Comparison of ENCODE assay signal across 13 cellular contexts in genomic region chr15:42456539-42456938, GRCh38. TPM values are rescaled to one million over a fixed set of nuclear protein-coding genes. Genes with fewer than 3 reads are reported as not detected.
A peak's percentile ranks its signal among the peaks of the same experiment; 100 is the strongest.
DNase-seq lines count a peak whose midpoint lies in the region; TF ChIP-seq lines count a peak whose summit lies in the region.
"Had no signal": no experiment of that assay in that cellular context is flagged by ENCODE, and none has a peak within 500 bp of the region (broad histone marks: within the 10 kb centered on the region; RNA-seq: fewer than 3 reads in every experiment).

No MANE protein-coding gene starts in this region.

- TF ChIP-seq CTCF in A673 (conservative IDR thresholded peaks at IDR 0.05; ENCODE audit: low read depth, low read length) (no peak), fibroblast of mammary gland (conservative IDR thresholded peaks at IDR 0.05; ENCODE audit: control insufficient read depth, insufficient read depth, low read depth, low read length) (no peak), prostate gland (IDR thresholded peaks at IDR 0.05) (no peak), RWPE1 (conservative IDR thresholded peaks at IDR 0.05; ENCODE audit: low read depth) (no peak)

- H3K27me3 ChIP-seq in A673 (replicated peaks; ENCODE audit: insufficient read depth, low read depth, low read length, poor library complexity) (no peaks in the 10 kb centered on the region), prostate gland (replicated peaks; ENCODE audit: insufficient read depth) (no peaks in the 10 kb centered on the region)

- H3K9me3 ChIP-seq in A673 (ENCODE audit: low read depth, low read length, poor library complexity, severe bottlenecking) (no peaks in the 10 kb centered on the region), SK-N-MC (ENCODE audit: low read depth, low read length) (no peaks in the 10 kb centered on the region), prostate gland (no peaks in the 10 kb centered on the region)

- H3K4me3 ChIP-seq in A673 (ENCODE audit: low read depth, low read length, poor library complexity, severe bottlenecking) = peak overlapping the region; percentile 27
- H3K4me3 ChIP-seq in SK-N-MC = peak overlapping the region; percentile 73
- peak overlapping the region; percentile 34 for H3K4me3 ChIP-seq in fibroblast of mammary gland (ENCODE audit: control insufficient read depth, low read depth, low read length)
- H3K4me3 ChIP-seq in prostate gland = no peak overlapping the region

- H3K36me3 ChIP-seq in A673 (ENCODE audit: insufficient read depth, low read length, poor library complexity, severe bottlenecking) (peaks cover 8% of the 10 kb centered on the region), SK-N-MC (ENCODE audit: insufficient read depth, low read length) (peaks cover 3% of the 10 kb centered on the region; the same call in 1 of the 2 replicates), prostate gland (no peaks in the 10 kb centered on the region)

- BruUV-seq in A673 (replicated peaks; lab: Mats Ljungman, UMichigan) = no TSS peak

- POLR2A ChIA-PET in A673 (lab: Charles Lee; ENCODE audit: low non-redundant PET) (no interaction called here), HEK293T (lab: Yijun Ruan, JAX) (no interaction called here), RWPE1 (lab: Yijun Ruan, JAX; ENCODE audit: low non-redundant PET) (no interaction called here)

- TF ChIP-seq POLR2A in prostate gland (IDR thresholded peaks at IDR 0.05) = no peak

- no peak overlapping the region for H3K9ac ChIP-seq in SK-N-MC (ENCODE audit: insufficient read length)

- DNase-seq in A673 (ENCODE audit: low spot score) = no peak
- no peak for DNase-seq in SK-N-MC (ENCODE audit: low read depth, low spot score)
- no peak for DNase-seq in fibroblast of mammary gland (ENCODE audit: low read depth)
- no peak for DNase-seq in prostate gland (ENCODE audit: low spot score)
- no peak for DNase-seq in HEK293T (ENCODE audit: extremely low spot score)
- no peak for DNase-seq in activated CD4-positive, alpha-beta T cell treated with anti-CD3 and anti-CD28 coated beads, Interleukin-2, amount 50 U/mL, for 4 hours
- DNase-seq in RWPE1 (ENCODE audit: low spot score) = no peak
- DNase-seq in stimulated activated CD4-positive, alpha-beta T cell treated with anti-CD3 and anti-CD28 coated beads, Interleukin-2, amount 100 ng/mL, for 24 hours = no peak
- DNase-seq: ACHN; activated CD8-positive, alpha-beta memory T cell treated with anti-CD3 and anti-CD28 coated beads for 24 hours; DMS79; NCI-H1694 treated with DMSO at 0.1 percent for 48 hours; stimulated activated naive B cell treated with anti-CD40 and anti-IgM and Interleukin-4, amounts not matched to agents 10 μg/mL and 1 μg/mL and 100 μg/mL, for 72 hours had no signal

- CTCF ChIA-PET in A673 (lab: Charles Lee) (no interaction called here), HEK293T (lab: Yijun Ruan, JAX) (no interaction called here), RWPE1 (lab: Yijun Ruan, JAX) (no interaction called here)

- H3K27ac ChIP-seq in A673 (ENCODE audit: low read depth, low read length, poor library complexity, severe bottlenecking) = peak overlapping the region; percentile 95
- H3K27ac ChIP-seq in SK-N-MC = 0 out of 2 replicates have a peak overlapping the region, but pooled peaks have one; percentile 97
- peak overlapping the region; percentile 74 to 85 for H3K27ac ChIP-seq in prostate gland
- H3K27ac ChIP-seq in RWPE1 = no peak overlapping the region

- intact Hi-C loops in A673 (cut with micrococcal nuclease; ENCODE audit: unreplicated experiment) = no loop called here
- intact Hi-C loops in prostate gland (cut with DNase I) = no loop called here

- H3K4me1 ChIP-seq in A673 (ENCODE audit: insufficient read depth, low read length, poor library complexity, severe bottlenecking) (peaks cover 55% of the 10 kb centered on the region), prostate gland (replicated peaks) (peaks cover 4% of the 10 kb centered on the region)

TF ChIP-seq in HEK293T, 16 proteins besides CTCF, POLR2A, EP300 and RAD21:
- TF ChIP-seq SP1 (IDR thresholded peaks at IDR 0.05) = no peak
- TF ChIP-seq FOXK2 (IDR thresholded peaks at IDR 0.05) = no peak
- no peak for TF ChIP-seq BHLHE40 (IDR thresholded peaks at IDR 0.05; ENCODE audit: borderline replicate concordance)
- no peak for TF ChIP-seq TARDBP (IDR thresholded peaks at IDR 0.05)
- no peak for TF ChIP-seq CTBP1 (IDR thresholded peaks at IDR 0.05; ENCODE audit: borderline replicate concordance)
- TF ChIP-seq FOXA1 (IDR thresholded peaks at IDR 0.05) = no peak
- no peak for TF ChIP-seq SUZ12 (IDR thresholded peaks at IDR 0.05)
- TF ChIP-seq PKNOX1 (IDR thresholded peaks at IDR 0.05) = no peak
- no peak for TF ChIP-seq ELF4 (IDR thresholded peaks at IDR 0.05)
- no peak for TF ChIP-seq FOXM1 (IDR thresholded peaks at IDR 0.05; ENCODE audit: borderline replicate concordance)
- no peak for TF ChIP-seq LEF1 (IDR thresholded peaks at IDR 0.05; ENCODE audit: borderline replicate concordance)
- TF ChIP-seq ZNF384 (IDR thresholded peaks at IDR 0.05) = no peak
- no peak for TF ChIP-seq NFRKB (IDR thresholded peaks at IDR 0.05)
- TF ChIP-seq ARNT (IDR thresholded peaks at IDR 0.05) = no peak
- no peak for TF ChIP-seq L3MBTL2 (conservative IDR thresholded peaks at IDR 0.05)
- no peak for TF ChIP-seq HDGF (IDR thresholded peaks at IDR 0.05; ENCODE audit: borderline replicate concordance)

RNA-seq across cellular contexts. Expression of gene ZNF106, which starts 34.4 kb away (rescaled TPM):
- 98.1 and 102 TPM in 2 replicates for total RNA-seq in A673 (2021)
- 10 to 100 TPM; 49.5 to 79.5 TPM for total RNA-seq in prostate gland

RNA-seq across cellular contexts. Expression of gene SNAP23, which starts 38.9 kb away (rescaled TPM):
- 112 and 124 TPM in 2 replicates for total RNA-seq in A673 (2021)
- total RNA-seq in prostate gland = 10 to 100 TPM; 86.1 to 93.9 TPM

Comparison
In these comparisons a context has a peak if more than half of its experiments do, and no peak if none do; other contexts are left out.
1. H3K4me3 ChIP-seq: peak in A673 (single experiment), SK-N-MC (single experiment) and fibroblast of mammary gland (single experiment); none in prostate gland (0 of 2).